In genomic region chr5:14871084-14871572, GRCh38 we compare ENCODE assay signal across 1 cellular context.
TF ChIP-seq lines count a peak whose summit lies in the region.

No MANE protein-coding gene starts in this region.

TF ChIP-seq in endothelial cell of umbilical vein, 7 proteins besides CTCF, POLR2A, EP300 and RAD21 (continued from another document):
- no peak for TF ChIP-seq MYC (IDR thresholded peaks at IDR 0.05; ENCODE audit: low read depth, low read length)
- TF ChIP-seq EZH2 (IDR thresholded peaks at IDR 0.05; ENCODE audit: borderline replicate concordance, low read depth, low read length, severe bottlenecking), result no peak
- no peak for TF ChIP-seq GATA2 (IDR thresholded peaks at IDR 0.05; ENCODE audit: insufficient read depth, insufficient read length, low read depth, low read length)
- TF ChIP-seq JUN (IDR thresholded peaks at IDR 0.05; ENCODE audit: borderline replicate concordance, insufficient read depth, insufficient read length, low read depth), result no peak
